8 cellular contexts compared by ENCODE assay signal in the genomic region with DNA sequence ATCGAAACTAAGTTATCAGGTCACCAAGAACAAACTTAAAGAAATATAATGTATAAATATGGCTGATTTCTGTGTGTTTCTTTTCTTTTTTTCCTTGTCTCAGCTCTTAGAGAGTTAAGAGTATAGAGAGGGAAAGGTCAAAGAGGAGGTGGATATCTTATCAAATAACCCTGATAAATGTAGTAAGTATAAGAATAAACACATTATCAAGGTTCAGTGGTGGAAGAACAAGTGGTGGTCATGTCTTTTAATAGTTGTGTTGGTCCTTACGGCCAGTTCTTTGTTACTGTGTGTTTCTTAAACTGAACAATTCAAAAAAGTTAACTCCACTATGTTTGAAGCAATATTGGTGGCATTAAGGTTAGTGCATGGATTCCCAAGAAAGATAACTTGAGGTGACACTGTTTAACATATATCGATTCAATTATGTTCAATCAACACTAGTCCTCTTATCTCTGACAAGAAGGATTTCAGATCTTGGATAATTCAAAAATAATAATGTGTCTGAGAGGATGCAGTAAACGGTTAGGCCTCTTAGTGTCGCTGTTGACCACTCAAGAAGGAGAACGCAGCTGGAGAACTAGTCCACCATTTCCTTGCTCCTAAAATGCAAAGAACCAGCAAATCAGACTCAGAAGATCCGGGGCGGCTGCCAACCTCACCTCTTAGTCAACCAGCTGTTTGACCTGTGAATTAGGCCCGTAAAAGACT. TPM values are rescaled to one million over a fixed set of nuclear protein-coding genes. Genes with fewer than 3 reads are reported as not detected.
DNase-seq lines count a peak whose midpoint lies in the region; TF ChIP-seq lines count a peak whose summit lies in the region.

A gene (plus strand): TSS at position 588 of the 711 bp plus-strand sequence. CDS start 205 bp downstream, outside the sequence.

- H3K9me3 Mint-ChIP-seq in Calu3 (ENCODE audit: low read depth, unreplicated experiment), result peaks cover 23% of the 10 kb centered on the region

- TF ChIP-seq EP300 in esophagus muscularis mucosa (IDR thresholded peaks at IDR 0.05) (no peak), ovary (IDR thresholded peaks at IDR 0.05) (no peak)

- no peaks in the 10 kb centered on the region for H3K79me2 ChIP-seq in OCI-LY1 (ENCODE audit: insufficient read depth, low read length)

- CTCF ChIA-PET in Calu3 (lab: Charles Lee), result no interaction called here

- H4K20me1 ChIP-seq in OCI-LY1 (ENCODE audit: insufficient read depth, low read length), result no peaks in the 10 kb centered on the region

- BruUV-seq in Calu3 (replicated peaks; lab: Mats Ljungman, UMichigan), result no TSS peak

- H3K36me3 Mint-ChIP-seq in Calu3 (ENCODE audit: insufficient read depth, unreplicated experiment), result no peaks in the 10 kb centered on the region

- H3K4me3 ChIP-seq in OCI-LY1 (ENCODE audit: low read depth, low read length, poor library complexity, severe bottlenecking) (no peak within 1 kb of the TSS), esophagus muscularis mucosa (peak within 1 kb of the TSS; percentile 26 to 30 (median 29)), ovary (peak within 1 kb of the TSS; percentile 8)

- DNase-seq in GM10266 (ENCODE audit: extremely low spot score) (peak; percentile 65), esophagus muscularis mucosa (ENCODE audit: extremely low spot score) (no peak), ovary (no peak), Calu3 (no peak), NCI-H146 treated with DMSO at 0.1 percent for 48 hours (lab: John Stamatoyannopoulos, UW; ENCODE audit: unreplicated experiment) (no peak), NCI-H187 treated with DMSO at 0.1 percent for 48 hours (lab: John Stamatoyannopoulos, UW) (no peak)
- no peak for DNase-seq in activated CD8-positive, alpha-beta memory T cell treated with anti-CD3 and anti-CD28 coated beads, Interleukin-2, amount 50 U/mL, for 48 hours

- no peak within 1 kb of the TSS for H2AFZ ChIP-seq in OCI-LY1 (ENCODE audit: low read length)

- no peak for TF ChIP-seq POLR2A in esophagus muscularis mucosa (IDR thresholded peaks at IDR 0.05; ENCODE audit: low read depth)
- no peak for TF ChIP-seq POLR2A in ovary (IDR thresholded peaks at IDR 0.05)

- H3K9me3 ChIP-seq in OCI-LY1 (ENCODE audit: low read length), result peaks cover 25% of the 10 kb centered on the region
- peaks cover 0 to 100% (median 81%) of the 10 kb centered on the region in 4 donors for H3K9me3 ChIP-seq in esophagus muscularis mucosa
- peaks cover 16 to 49% of the 10 kb centered on the region in 2 donors for H3K9me3 ChIP-seq in ovary

- H3K9ac ChIP-seq in OCI-LY1 (ENCODE audit: low read length), result no peak within 1 kb of the TSS

- no peaks in the 10 kb centered on the region for H3F3A ChIP-seq in OCI-LY1 (ENCODE audit: insufficient read depth, low read length)

- H3K4me1 ChIP-seq in OCI-LY1 (ENCODE audit: insufficient read depth, low read length, severe bottlenecking) (no peaks in the 10 kb centered on the region), esophagus muscularis mucosa (no peaks in the 10 kb centered on the region), ovary (ENCODE audit: insufficient read depth) (no peaks in the 10 kb centered on the region)

- H3K27me3 ChIP-seq in OCI-LY1 (ENCODE audit: insufficient read depth, low read length) (no peaks in the 10 kb centered on the region), esophagus muscularis mucosa (peaks cover 0 to 60% (median 0%) of the 10 kb centered on the region in 4 donors), ovary (no peaks in the 10 kb centered on the region)

- H3K36me3 ChIP-seq in OCI-LY1 (ENCODE audit: insufficient read depth, low read length) (no peaks in the 10 kb centered on the region), esophagus muscularis mucosa (no peaks in the 10 kb centered on the region), ovary (no peaks in the 10 kb centered on the region)

- TF ChIP-seq CTCF in GM10266 (IDR thresholded peaks at IDR 0.05; ENCODE audit: control insufficient read depth, insufficient read depth, low read depth, missing control alignments) (peak; percentile 26), OCI-LY1 (IDR thresholded peaks at IDR 0.05; ENCODE audit: low read length) (peak; percentile 21; the same call in 1 of the 2 replicates), esophagus muscularis mucosa (IDR thresholded peaks at IDR 0.05) (peak in 1 of 3 experiments; percentile 15), ovary (IDR thresholded peaks at IDR 0.05) (no peak), Calu3 (IDR thresholded peaks at IDR 0.05; ENCODE audit: unreplicated experiment) (no peak)

- H3K4me1 Mint-ChIP-seq in Calu3 (ENCODE audit: low read depth, unreplicated experiment), result no peaks in the 10 kb centered on the region

- 28% methylated on average over 9 of the region's 9 CpGs for WGBS in esophagus muscularis mucosa
- 23 to 26% (median 24%) methylated on average over 9 of the region's 9 CpGs for WGBS in ovary, 3 donors

- intact Hi-C loops in esophagus muscularis mucosa (cut with DNase I), result no loop called here
- intact Hi-C loops in ovary (cut with DNase I), result no loop called here
- intact Hi-C loops in Calu3 (cut with micrococcal nuclease; ENCODE audit: unreplicated experiment), result no loop called here

- no peak within 1 kb of the TSS for H3K27ac Mint-ChIP-seq in Calu3 (ENCODE audit: unreplicated experiment)

- no peak within 1 kb of the TSS for H3K4me3 Mint-ChIP-seq in Calu3 (ENCODE audit: low read depth, unreplicated experiment)

- H3K9me2 ChIP-seq in OCI-LY1 (ENCODE audit: low read depth, low read length), result no peaks in the 10 kb centered on the region

- no peak within 1 kb of the TSS for H3K4me2 ChIP-seq in OCI-LY1 (ENCODE audit: low read length)

- no peaks in the 10 kb centered on the region for H3K27me3 Mint-ChIP-seq in Calu3 (ENCODE audit: unreplicated experiment)

- H3K27ac ChIP-seq in OCI-LY1 (ENCODE audit: low read depth, low read length, poor library complexity, severe bottlenecking), result no peak within 1 kb of the TSS
- H3K27ac ChIP-seq in esophagus muscularis mucosa (replicated peaks in 1 of 4), result no peak within 1 kb of the TSS
- no peak within 1 kb of the TSS for H3K27ac ChIP-seq in ovary

RNA-seq across cellular contexts. Expression of the gene that starts here (rescaled TPM):
- 1 to 10 TPM; 1.7 to 2.6 (median 1.8) TPM for total RNA-seq in esophagus muscularis mucosa
- 1 to 10 TPM; 5.3 to 8.6 (median 5.9) TPM for total RNA-seq in ovary
- polyA plus RNA-seq in ovary, result 1 to 10 TPM; 1.9 to 2.9 TPM
- total RNA-seq in Calu3 (2022), result not detected in 2 replicates

Comparison
In these comparisons a context has a peak if more than half of its experiments do, and no peak if none do; other contexts are left out.
1. CTCF ChIP-seq: peak in GM10266 (single experiment) and OCI-LY1 (single experiment); none in ovary (0 of 3) and Calu3 (single experiment).